ENCODE assay signal across 8 cellular contexts in the genomic region with DNA sequence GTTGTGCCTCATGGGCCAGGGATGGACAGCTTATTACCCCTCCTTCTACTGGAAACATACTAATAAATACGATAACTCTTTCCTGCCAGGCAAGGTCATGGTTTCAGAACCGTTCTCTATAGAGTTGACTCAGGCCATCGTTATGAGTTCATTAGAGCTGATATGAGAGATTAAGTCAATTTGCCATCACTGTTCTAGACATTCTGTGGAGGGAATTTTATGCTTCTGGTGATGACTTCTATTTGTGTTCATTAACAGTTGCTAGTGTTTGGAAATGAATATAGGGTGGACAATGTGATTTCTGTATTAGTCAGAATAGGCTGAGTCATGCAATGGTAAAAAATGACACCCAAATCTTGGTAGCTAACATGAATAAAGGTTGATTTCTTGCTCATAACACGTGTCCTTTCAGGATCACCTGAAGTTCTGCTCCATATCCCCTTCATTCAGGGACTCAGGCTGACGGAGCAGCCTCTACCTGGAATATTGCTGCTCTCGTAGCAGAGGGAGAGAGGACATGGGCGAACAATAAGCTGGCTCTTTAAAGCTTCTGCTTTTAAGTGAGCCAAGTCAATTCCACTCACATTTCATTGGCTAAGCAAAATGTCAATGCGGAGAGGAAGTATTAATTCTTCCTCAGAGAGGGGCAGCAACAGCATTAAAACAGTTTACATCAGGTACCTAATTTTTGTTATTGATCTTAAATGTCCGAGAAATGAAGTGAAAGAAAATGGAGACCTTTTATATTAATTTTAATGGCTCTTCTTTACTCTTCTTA. TPM values are rescaled to one million over a fixed set of nuclear protein-coding genes. Genes with fewer than 3 reads are reported as not detected.
A peak's percentile ranks its signal among the peaks of the same experiment; 100 is the strongest.
DNase-seq lines count a peak whose midpoint lies in the region; ATAC-seq lines count a peak whose summit lies in the region.

No MANE protein-coding gene starts in this region.

- no peaks in the 10 kb centered on the region for H3K27me3 ChIP-seq in aorta (ENCODE audit: control insufficient read depth in 1 of 2, insufficient read depth in 2 of 2, low read length in 1 of 2)

- H3K4me1 ChIP-seq in aorta (ENCODE audit: control insufficient read depth in 1 of 2, insufficient read depth in 2 of 2, low read length in 2 of 2) = no peaks in the 10 kb centered on the region

- POLR2A ChIA-PET in T-cell (lab: Charles Lee) = interaction anchor here in 1 of 2 donors (0.6 kb wide), 1 partner anchor 580 kb away, joined by 3 read pairs; no protein-coding TSS in a partner anchor

- intact Hi-C loops in posterior cingulate gyrus (cut with DNase I) = no loop called here
- intact Hi-C loops in aorta (cut with DNase I) = no loop called here

- H3K4me3 Mint-ChIP-seq in T-cell = no peak overlapping the region

- CTCF ChIA-PET in T-cell (lab: Charles Lee) = interaction anchor here in 1 of 2 donors (1.1 kb wide), 1 partner anchor 12 kb away, joined by 3 read pairs; no protein-coding TSS in a partner anchor

- 86 to 88% methylated on average over 9 of the region's 9 CpGs for WGBS in aorta, 2 donors

- H3K27me3 Mint-ChIP-seq in T-cell = no peaks in the 10 kb centered on the region

- ATAC-seq in GM19043 (IDR thresholded peaks at IDR 0.05; ENCODE audit: low read depth, unreplicated experiment) (peak; percentile 60), HG03066 (IDR thresholded peaks at IDR 0.05; ENCODE audit: low read depth, unreplicated experiment) (peak; percentile 63), aorta (ENCODE audit: low FRiP score) (no peak), T-cell (replicated peaks in 1 of 4) (no peak)

- H3K9me3 ChIP-seq in aorta (ENCODE audit: control insufficient read depth, low read length) = no peaks in the 10 kb centered on the region

- H3K36me3 Mint-ChIP-seq in T-cell = no peaks in the 10 kb centered on the region

- peaks cover 0 to 3% (median 0%) of the 10 kb centered on the region in 3 donors for H3K4me1 Mint-ChIP-seq in T-cell

- H3K4me3 ChIP-seq in aorta (ENCODE audit: low read length in 2 of 2) = no peak overlapping the region

- H3K27ac ChIP-seq in aorta (ENCODE audit: low read depth in 1 of 2, low read length in 2 of 2) = no peak overlapping the region

- H3K27ac Mint-ChIP-seq in T-cell = no peak overlapping the region

- DNase-seq in AG08396 (ENCODE audit: low spot score) (peak; percentile 49), astrocyte of the hippocampus (ENCODE audit: low read depth, low spot score) (peak; percentile 40), posterior cingulate gyrus (no peak), NCI-H2081 (lab: John Stamatoyannopoulos, UW) (no peak), aorta (no peak), T-cell (no peak)

- no peaks in the 10 kb centered on the region for H3K36me3 ChIP-seq in aorta (ENCODE audit: control insufficient read depth in 1 of 2, insufficient read depth in 2 of 2, low read length in 1 of 2)

- no peaks in the 10 kb centered on the region for H3K9me3 Mint-ChIP-seq in T-cell

RNA-seq across cellular contexts. Expression of gene TBPL2, which starts 18.6 kb away (rescaled TPM):
- total RNA-seq in aorta (not detected), T-cell (not detected)
- polyA plus RNA-seq in aorta = not detected

RNA-seq across cellular contexts. Expression of gene ATG14, which starts 47.4 kb away (rescaled TPM):
- total RNA-seq in aorta = 10 to 100 TPM; 18.7 to 19.4 TPM
- 10 to 100 TPM in 1 of 2 donors, 1 to 10 TPM in 1; 6.0 to 11.5 TPM for polyA plus RNA-seq in aorta
- 10 to 100 TPM; 13.2 to 18.1 (median 17.3) TPM for total RNA-seq in T-cell

Comparison
In these comparisons a context has a peak if more than half of its experiments do, and no peak if none do; other contexts are left out.
1. DNase-seq: peak in AG08396 (single experiment) and astrocyte of the hippocampus (single experiment); none in posterior cingulate gyrus (0 of 10), NCI-H2081 (0 of 2), aorta (0 of 2) and T-cell (0 of 34).
2. ATAC-seq: peak in GM19043 (single experiment) and HG03066 (single experiment); none in aorta (single experiment) and T-cell (0 of 4).